19 cellular contexts compared by ENCODE assay signal in the genomic region with DNA sequence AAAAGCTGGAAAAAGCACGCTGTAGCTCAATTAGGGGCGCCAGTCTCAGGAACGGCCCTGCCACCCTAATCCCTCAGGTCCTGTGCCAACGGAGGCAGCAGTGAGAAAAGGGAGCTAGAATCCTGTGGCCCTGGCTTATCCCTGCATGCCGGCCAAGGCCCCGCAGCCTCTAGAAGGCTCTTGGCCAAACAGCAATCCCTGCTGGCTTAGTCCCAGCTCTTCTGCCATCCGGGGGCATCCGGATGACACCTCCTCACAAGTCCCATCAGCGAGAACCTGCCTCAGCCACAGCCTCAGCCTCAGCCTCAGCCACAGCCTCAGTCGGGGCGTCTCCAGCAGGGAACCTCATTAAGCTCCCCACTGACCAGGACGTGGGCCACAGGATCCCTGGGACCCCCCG.
DNase-seq lines count a peak whose midpoint lies in the region; ATAC-seq and TF ChIP-seq lines count a peak whose summit lies in the region.
"Had no signal": no experiment of that assay in that cellular context is flagged by ENCODE, and none has a peak within 500 bp of the region (broad histone marks: within the 10 kb centered on the region; RNA-seq: fewer than 3 reads in every experiment).

No MANE protein-coding gene starts in this region.

- no peak overlapping the region for H2BK15ac ChIP-seq in IMR-90 (ENCODE audit: low read depth, low read length)

- no peak overlapping the region for H2BK120ac ChIP-seq in IMR-90 (ENCODE audit: low read depth, low read length)

- H3K23ac ChIP-seq in IMR-90 (ENCODE audit: low read depth, low read length) = no peak overlapping the region

- no peaks in the 10 kb centered on the region for H3K27me3 ChIP-seq in IMR-90 (ENCODE audit: control insufficient read depth, insufficient read depth, low read length)
- no peaks in the 10 kb centered on the region for H3K27me3 ChIP-seq in esophagus squamous epithelium
- peaks cover 5% of the 10 kb centered on the region for H3K27me3 ChIP-seq in osteoblast (ENCODE audit: insufficient read depth, low read length)
- H3K27me3 ChIP-seq in thymus (ENCODE audit: control insufficient read depth, insufficient read depth) = no peaks in the 10 kb centered on the region
- H3K27me3 ChIP-seq in body of pancreas = no peaks in the 10 kb centered on the region
- H3K27me3 ChIP-seq: breast epithelium, upper lobe of right lung had no signal

- POLR2A ChIA-PET in IMR-90 (lab: Charles Lee; ENCODE audit: unreplicated experiment) = no interaction called here

- no peak overlapping the region for H3K27ac Mint-ChIP-seq in natural killer cell treated with Interleukin-12 subunit alpha and Interleukin-12 subunit beta and Interleukin-15 and Interleukin-18, amount 100 ng/mL, for 72 hours
- H3K27ac Mint-ChIP-seq: activated CD8-positive, alpha-beta T cell treated with anti-CD3 and anti-CD28 coated beads, Interleukin-2, amount 10 ng/mL, durations not matched to agents 7 days and 5 days; CD14-positive monocyte; stimulated activated naive CD8-positive, alpha-beta T cell treated with anti-CD3 and anti-CD28 coated beads, Interleukin-15, Interleukin-2, amounts not matched to agents 100 ng/mL and 50 ng/mL, for 24 hours had no signal

- H2BK5ac ChIP-seq in IMR-90 (ENCODE audit: low read depth, low read length, poor library complexity, severe bottlenecking) = no peak overlapping the region

- peaks cover 0 to 3% of the 10 kb centered on the region in 2 donors for H3K4me1 Mint-ChIP-seq in natural killer cell treated with Interleukin-12 subunit alpha and Interleukin-12 subunit beta and Interleukin-15 and Interleukin-18, amount 100 ng/mL, for 72 hours (ENCODE audit: low read depth in 2 of 2)

- H2BK20ac ChIP-seq in IMR-90 (ENCODE audit: low read depth, low read length) = no peak overlapping the region

- no peak overlapping the region for H3K4me3 ChIP-seq in IMR-90 (ENCODE audit: insufficient read depth, low read depth, low read length)
- H3K4me3 ChIP-seq in esophagus squamous epithelium = no peak overlapping the region
- H3K4me3 ChIP-seq in osteoblast (ENCODE audit: insufficient read depth, low read length) = no peak overlapping the region
- no peak overlapping the region for H3K4me3 ChIP-seq in thymus (ENCODE audit: low read length)
- no peak overlapping the region for H3K4me3 ChIP-seq in body of pancreas
- H3K4me3 ChIP-seq: K562, upper lobe of right lung had no signal

- no peak overlapping the region for H3K4me3 Mint-ChIP-seq in natural killer cell treated with Interleukin-12 subunit alpha and Interleukin-12 subunit beta and Interleukin-15 and Interleukin-18, amount 100 ng/mL, for 72 hours
- H3K4me3 Mint-ChIP-seq: activated CD8-positive, alpha-beta T cell treated with anti-CD3 and anti-CD28 coated beads, Interleukin-2, amount 10 ng/mL, durations not matched to agents 7 days and 5 days; CD14-positive monocyte; stimulated activated naive CD8-positive, alpha-beta T cell treated with anti-CD3 and anti-CD28 coated beads, Interleukin-15, Interleukin-2, amounts not matched to agents 100 ng/mL and 50 ng/mL, for 24 hours had no signal

- 76% methylated on average over 9 of the region's 13 CpGs; no CpG with 5 or more reads in 1 of the 2 experiments for WGBS in IMR-90 (ENCODE audit: extremely low coverage in 2 of 2, insufficient read length in 1 of 2), 2 experiments
- 29 to 48% methylated on average over 5 to 9 of the region's 13 CpGs for WGBS in esophagus squamous epithelium, 2 donors
- WGBS in thymus = 91% methylated on average over 13 of the region's 13 CpGs
- WGBS in body of pancreas, 2 donors = 89 to 91% methylated on average over 13 of the region's 13 CpGs

- no peak overlapping the region for H3K9ac ChIP-seq in IMR-90 (ENCODE audit: low read depth, low read length)

- no peak overlapping the region for H4K91ac ChIP-seq in IMR-90 (ENCODE audit: insufficient read depth, low read depth, low read length)

- no peak for TF ChIP-seq POLR2A in IMR-90 (IDR thresholded peaks at IDR 0.05; ENCODE audit: low read depth, low read length)
- TF ChIP-seq POLR2A in esophagus squamous epithelium (IDR thresholded peaks at IDR 0.05) = no peak
- no peak for TF ChIP-seq POLR2A in body of pancreas (IDR thresholded peaks at IDR 0.05)

- no peak overlapping the region for H3K18ac ChIP-seq in IMR-90 (ENCODE audit: low read depth, low read length)

- H3K36me3 ChIP-seq in IMR-90 (ENCODE audit: control insufficient read depth, insufficient read depth, low read length) = peaks cover 21% of the 10 kb centered on the region; the same call in 1 of the 2 replicates
- H3K36me3 ChIP-seq in esophagus squamous epithelium = no peaks in the 10 kb centered on the region
- no peaks in the 10 kb centered on the region for H3K36me3 ChIP-seq in osteoblast (ENCODE audit: insufficient read depth, low read length)
- H3K36me3 ChIP-seq in thymus (ENCODE audit: control insufficient read depth, insufficient read depth) = no peaks in the 10 kb centered on the region
- no peaks in the 10 kb centered on the region for H3K36me3 ChIP-seq in body of pancreas (replicated peaks in 1 of 2; ENCODE audit: insufficient read depth in 1 of 2, low read depth in 2 of 2)
- H3K36me3 ChIP-seq: breast epithelium, heart right ventricle, upper lobe of right lung had no signal

- H3K4me2 ChIP-seq in IMR-90 (ENCODE audit: low read depth, low read length) (no peak overlapping the region), osteoblast (ENCODE audit: insufficient read depth, low read length) (no peak overlapping the region)

- H3K27me3 Mint-ChIP-seq in natural killer cell treated with Interleukin-12 subunit alpha and Interleukin-12 subunit beta and Interleukin-15 and Interleukin-18, amount 100 ng/mL, for 72 hours = peaks cover 9 to 20% of the 10 kb centered on the region in 2 donors

- H2AFZ ChIP-seq in IMR-90 (replicated peaks; ENCODE audit: low read length, poor library complexity) (no peak overlapping the region), osteoblast (ENCODE audit: low read length) (no peak overlapping the region)

- dilution Hi-C loops in IMR-90 (cut with HindIII; ENCODE audit: low sequenced_read_pairs, unreplicated experiment) = no loop called here

- no peaks in the 10 kb centered on the region for H3K9me3 Mint-ChIP-seq in natural killer cell treated with Interleukin-12 subunit alpha and Interleukin-12 subunit beta and Interleukin-15 and Interleukin-18, amount 100 ng/mL, for 72 hours
- H3K9me3 Mint-ChIP-seq: stimulated activated naive CD8-positive, alpha-beta T cell treated with anti-CD3 and anti-CD28 coated beads, Interleukin-15, Interleukin-2, amounts not matched to agents 100 ng/mL and 50 ng/mL, for 24 hours had no signal

- no peak; the same call in 1 of the 2 replicates for ATAC-seq in IMR-90 (ENCODE audit: low read depth)
- ATAC-seq in body of pancreas = no peak
- ATAC-seq in natural killer cell treated with Interleukin-12 subunit alpha and Interleukin-12 subunit beta and Interleukin-15 and Interleukin-18, amount 100 ng/mL, for 72 hours = no peak
- ATAC-seq in GM18870 (IDR thresholded peaks at IDR 0.05; ENCODE audit: unreplicated experiment) = no peak
- ATAC-seq: activated CD8-positive, alpha-beta T cell treated with anti-CD3 and anti-CD28 coated beads, Interleukin-2, amount 10 ng/mL, durations not matched to agents 7 days and 5 days; K562; upper lobe of right lung had no signal

- H2AK9ac ChIP-seq in IMR-90 (replicated peaks; ENCODE audit: low read depth, low read length, poor library complexity) = peak overlapping the region; percentile 13

- peaks cover 79% of the 10 kb centered on the region for H4K20me1 ChIP-seq in IMR-90 (ENCODE audit: insufficient read depth, low read length)
- peaks cover 35% of the 10 kb centered on the region for H4K20me1 ChIP-seq in osteoblast (ENCODE audit: insufficient read depth, low read length)

- H3K4me1 ChIP-seq in IMR-90 (ENCODE audit: control insufficient read depth, insufficient read depth, low read length) (peaks cover 13% of the 10 kb centered on the region), esophagus squamous epithelium (peaks cover 23 to 88% (median 48%) of the 10 kb centered on the region in 3 donors), osteoblast (ENCODE audit: insufficient read depth, low read length) (peaks cover 25% of the 10 kb centered on the region), thymus (ENCODE audit: control insufficient read depth, insufficient read depth, low read length) (no peaks in the 10 kb centered on the region), body of pancreas (peaks cover 25% of the 10 kb centered on the region)
- H3K4me1 ChIP-seq: breast epithelium, upper lobe of right lung had no signal

- TF ChIP-seq CTCF in IMR-90 (conservative IDR thresholded peaks at IDR 0.05; ENCODE audit: low read depth, low read length) (no peak), esophagus squamous epithelium (IDR thresholded peaks at IDR 0.05) (no peak), osteoblast (IDR thresholded peaks at IDR 0.05; ENCODE audit: extremely low read depth, low read depth, low read length) (no peak), body of pancreas (IDR thresholded peaks at IDR 0.05) (no peak)

- in situ Hi-C loops in IMR-90 (cut with MboI; ENCODE audit: low sequenced_read_pairs) = no loop called here

- no peak overlapping the region for H3K14ac ChIP-seq in IMR-90 (replicated peaks; ENCODE audit: low read depth, low read length)

- peaks cover 15 to 54% of the 10 kb centered on the region in 2 experiments for H3K79me1 ChIP-seq in IMR-90 (ENCODE audit: low read depth in 1 of 2, low read length in 2 of 2)

- H2AK5ac ChIP-seq in IMR-90 (ENCODE audit: low read depth, low read length) = peak overlapping the region; percentile 40; the same call in 1 of the 2 replicates

- no TSS peak for BruUV-seq in IMR-90 (replicated peaks; lab: Mats Ljungman, UMichigan)

- H3K4ac ChIP-seq in IMR-90 (ENCODE audit: low read depth, low read length) = no peak overlapping the region

- DNase-seq in IMR-90 = no peak
- DNase-seq in esophagus squamous epithelium (lab: John Stamatoyannopoulos, UW) = no peak
- DNase-seq in osteoblast (ENCODE audit: insufficient read length, low spot score, missing footprints) = peak; percentile 23
- no peak for DNase-seq in body of pancreas
- no peak for DNase-seq in natural killer cell treated with Interleukin-12 subunit alpha and Interleukin-12 subunit beta and Interleukin-15 and Interleukin-18, amount 100 ng/mL, for 72 hours (ENCODE audit: low spot score)
- DNase-seq: activated CD4-positive, CD25-positive, alpha-beta regulatory T cell; activated CD8-positive, alpha-beta T cell treated with anti-CD3 and anti-CD28 coated beads, Interleukin-2, amount 10 ng/mL, durations not matched to agents 7 days and 5 days; activated gamma-delta T cell treated with Interleukin-2 at 50 U/mL for 16 hours; midbrain; NCI-H187; RPMI8226; upper lobe of right lung had no signal

- H3K27ac ChIP-seq in IMR-90 (ENCODE audit: insufficient read depth, low read length) (no peak overlapping the region), esophagus squamous epithelium (peak overlapping the region in 3 of 4 donors; percentile 75 to 85 (median 83)), osteoblast (ENCODE audit: low read depth, low read length) (no peak overlapping the region), thymus (ENCODE audit: low read depth) (peak overlapping the region; percentile 36), body of pancreas (no peak overlapping the region)
- H3K27ac ChIP-seq: upper lobe of right lung had no signal

- intact Hi-C loops in IMR-90 (cut with micrococcal nuclease) = no loop called here
- intact Hi-C loops in esophagus squamous epithelium (cut with DNase I) = no loop called here
- intact Hi-C loops in body of pancreas (cut with DNase I) = no loop called here

- H3K79me2 ChIP-seq in osteoblast (ENCODE audit: insufficient read depth, low read length) = peaks cover 11% of the 10 kb centered on the region

- H3K9me1 ChIP-seq in IMR-90 (ENCODE audit: insufficient read depth, low read length) = peaks cover 14% of the 10 kb centered on the region; the same call in 1 of the 2 replicates

- H4K8ac ChIP-seq in IMR-90 (ENCODE audit: low read depth in 2 of 2, low read length in 2 of 2) = no peak overlapping the region

- no peak for TF ChIP-seq RAD21 in IMR-90 (IDR thresholded peaks at IDR 0.05; ENCODE audit: low read length)

- CTCF ChIA-PET in IMR-90 (lab: Yijun Ruan, JAX) = no interaction called here

- no peaks in the 10 kb centered on the region for H3K9me3 ChIP-seq in IMR-90 (ENCODE audit: control insufficient read depth, insufficient read depth, low read length)
- H3K9me3 ChIP-seq in esophagus squamous epithelium = no peaks in the 10 kb centered on the region
- H3K9me3 ChIP-seq in osteoblast (ENCODE audit: low read depth, low read length) = no peaks in the 10 kb centered on the region
- H3K9me3 ChIP-seq in thymus (ENCODE audit: control insufficient read depth) = no peaks in the 10 kb centered on the region
- no peaks in the 10 kb centered on the region for H3K9me3 ChIP-seq in body of pancreas
- H3K9me3 ChIP-seq: breast epithelium, heart right ventricle, upper lobe of right lung had no signal

- no peak overlapping the region for H3K56ac ChIP-seq in IMR-90 (ENCODE audit: extremely low read depth, insufficient read depth, low read length)

- H4K5ac ChIP-seq in IMR-90 (ENCODE audit: low read depth, low read length) = no peak overlapping the region

- no peaks in the 10 kb centered on the region for H3K36me3 Mint-ChIP-seq in natural killer cell treated with Interleukin-12 subunit alpha and Interleukin-12 subunit beta and Interleukin-15 and Interleukin-18, amount 100 ng/mL, for 72 hours
- H3K36me3 Mint-ChIP-seq: CD14-positive monocyte had no signal

Comparison
In these comparisons a context has a peak if more than half of its experiments do, and no peak if none do; other contexts are left out.
1. H3K27ac ChIP-seq: peak in esophagus squamous epithelium (3 of 4) and thymus (single experiment); none in IMR-90 (single experiment), osteoblast (single experiment) and body of pancreas (0 of 4).